Comparison of ENCODE assay signal across 31 cellular contexts in genomic region chr9:29873579-29873978, GRCh38.
"Had no signal": no experiment of that assay in that cellular context is flagged by ENCODE, and none has a peak within 500 bp of the region (broad histone marks: within the 10 kb centered on the region; RNA-seq: fewer than 3 reads in every experiment).

No MANE protein-coding gene starts in this region.

- H3K4me1 Mint-ChIP-seq: activated CD8-positive, alpha-beta memory T cell treated with anti-CD3 and anti-CD28 coated beads, Interleukin-2, amount 10 ng/mL, durations not matched to agents 7 days and 5 days; activated naive CD4-positive, alpha-beta T cell treated with anti-CD3 and anti-CD28 coated beads, Interleukin-2, amount 50 U/mL, for 24 hours; activated naive CD8-positive, alpha-beta T cell treated with anti-CD3 and anti-CD28 coated beads for 36 hours; activated naive CD8-positive, alpha-beta T cell treated with anti-CD3 and anti-CD28 coated beads, Interleukin-2, amount 50 U/mL, for 24 hours had no signal

- DNase-seq: activated CD4-positive, alpha-beta memory T cell treated with anti-CD3 and anti-CD28 coated beads for 36 hours; activated CD4-positive, alpha-beta T cell treated with anti-CD3 and anti-CD28 coated beads for 1 hour; activated CD4-positive, alpha-beta T cell treated with anti-CD3 and anti-CD28 coated beads for 4 hours; activated CD8-positive, alpha-beta memory T cell treated with anti-CD3 and anti-CD28 coated beads, Interleukin-2, amount 10 ng/mL, durations not matched to agents 7 days and 5 days; activated CD8-positive, alpha-beta memory T cell treated with anti-CD3 and anti-CD28 coated beads, Interleukin-2, amount 50 U/mL, for 4 hours; activated CD8-positive, alpha-beta T cell treated with anti-CD3 and anti-CD28 coated beads, Interleukin-2, amount 10 ng/mL, durations not matched to agents 7 days and 5 days; activated effector memory CD4-positive, alpha-beta T cell treated with anti-CD3 and anti-CD28 coated beads, Interleukin-2, amount 50 U/mL, for 16 hours; activated naive CD4-positive, alpha-beta T cell treated with anti-CD3 and anti-CD28 coated beads for 36 hours; activated naive CD8-positive, alpha-beta T cell treated with anti-CD3 and anti-CD28 coated beads for 36 hours; activated naive CD8-positive, alpha-beta T cell treated with anti-CD3 and anti-CD28 coated beads, Interleukin-2, amount 50 U/mL, for 24 hours; activated T-cell treated with anti-CD3 and anti-CD28 coated beads, Interleukin-2, amount 50 U/mL, for 1 hour; activated T-cell treated with anti-CD3 and anti-CD28 coated beads, Interleukin-2, amount 50 U/mL, for 48 hours; adrenal gland; amygdala; aorta; body of pancreas; caudate nucleus; dorsolateral prefrontal cortex; effector CD4-positive, alpha-beta T cell; effector memory CD8-positive, alpha-beta T cell; erythroblast; foreskin keratinocyte; gastrocnemius medialis; heart right ventricle; T-helper 2 cell had no signal

- H3K27ac Mint-ChIP-seq: activated CD4-positive, alpha-beta memory T cell treated with anti-CD3 and anti-CD28 coated beads for 36 hours; activated CD8-positive, alpha-beta memory T cell treated with anti-CD3 and anti-CD28 coated beads, Interleukin-2, amount 10 ng/mL, durations not matched to agents 7 days and 5 days; activated CD8-positive, alpha-beta T cell treated with anti-CD3 and anti-CD28 coated beads, Interleukin-2, amount 10 ng/mL, durations not matched to agents 7 days and 5 days; activated naive CD4-positive, alpha-beta T cell treated with anti-CD3 and anti-CD28 coated beads for 36 hours; activated naive CD4-positive, alpha-beta T cell treated with anti-CD3 and anti-CD28 coated beads, Interleukin-2, amount 50 U/mL, for 24 hours; activated naive CD8-positive, alpha-beta T cell treated with anti-CD3 and anti-CD28 coated beads for 36 hours; activated naive CD8-positive, alpha-beta T cell treated with anti-CD3 and anti-CD28 coated beads, Interleukin-2, amount 50 U/mL, for 24 hours; activated T-helper 1 cell treated with anti-CD3 and anti-CD28 coated beads, Interleukin-12 subunit alpha, Interleukin-12 subunit beta, Interleukin-2, Interleukin-4 antibody, amounts not matched to agents 30 ng/mL and 10 ng/mL and 1 ng/mL, durations not matched to agents 14 hours and 24 hours and 36 hours; activated T-helper 2 cell treated with anti-CD3 and anti-CD28 coated beads, Interferon-gamma antibody, Interleukin-2, Interleukin-4, amounts not matched to agents 10 μg/mL and 5 μg/mL and 100 μg/mL, durations not matched to agents 14 hours and 24 hours and 36 hours; dendritic cell treated with granulocyte-macrophage colony-stimulating factor and Interleukin-4, amounts not matched to agents 40 ng/mL and 50 ng/mL, for 4 days; effector memory CD8-positive, alpha-beta T cell had no signal

- H3K9me3 ChIP-seq: adrenal gland, body of pancreas, gastrocnemius medialis had no signal

- H3K27me3 Mint-ChIP-seq: activated CD4-positive, alpha-beta memory T cell treated with anti-CD3 and anti-CD28 coated beads for 36 hours; activated CD8-positive, alpha-beta memory T cell treated with anti-CD3 and anti-CD28 coated beads, Interleukin-2, amount 10 ng/mL, durations not matched to agents 7 days and 5 days; activated naive CD4-positive, alpha-beta T cell treated with anti-CD3 and anti-CD28 coated beads, Interleukin-2, amount 50 U/mL, for 24 hours; activated naive CD8-positive, alpha-beta T cell treated with anti-CD3 and anti-CD28 coated beads for 36 hours; activated naive CD8-positive, alpha-beta T cell treated with anti-CD3 and anti-CD28 coated beads, Interleukin-2, amount 50 U/mL, for 24 hours; dendritic cell treated with granulocyte-macrophage colony-stimulating factor and Interleukin-4, amounts not matched to agents 40 ng/mL and 50 ng/mL, for 4 days; effector memory CD8-positive, alpha-beta T cell had no signal

- H3K9me3 Mint-ChIP-seq: activated naive CD4-positive, alpha-beta T cell treated with anti-CD3 and anti-CD28 coated beads, Interleukin-2, amount 50 U/mL, for 24 hours; activated T-helper 1 cell treated with anti-CD3 and anti-CD28 coated beads, Interleukin-12 subunit alpha, Interleukin-12 subunit beta, Interleukin-2, Interleukin-4 antibody, amounts not matched to agents 30 ng/mL and 10 ng/mL and 1 ng/mL, durations not matched to agents 14 hours and 24 hours and 36 hours had no signal

- H3K4me3 Mint-ChIP-seq: activated CD4-positive, alpha-beta memory T cell treated with anti-CD3 and anti-CD28 coated beads for 36 hours; activated CD8-positive, alpha-beta memory T cell treated with anti-CD3 and anti-CD28 coated beads, Interleukin-2, amount 10 ng/mL, durations not matched to agents 7 days and 5 days; activated CD8-positive, alpha-beta T cell treated with anti-CD3 and anti-CD28 coated beads, Interleukin-2, amount 10 ng/mL, durations not matched to agents 7 days and 5 days; activated naive CD4-positive, alpha-beta T cell treated with anti-CD3 and anti-CD28 coated beads for 36 hours; activated naive CD4-positive, alpha-beta T cell treated with anti-CD3 and anti-CD28 coated beads, Interleukin-2, amount 50 U/mL, for 24 hours; activated naive CD8-positive, alpha-beta T cell treated with anti-CD3 and anti-CD28 coated beads for 36 hours; activated naive CD8-positive, alpha-beta T cell treated with anti-CD3 and anti-CD28 coated beads, Interleukin-2, amount 50 U/mL, for 24 hours; activated T-helper 1 cell treated with anti-CD3 and anti-CD28 coated beads, Interleukin-12 subunit alpha, Interleukin-12 subunit beta, Interleukin-2, Interleukin-4 antibody, amounts not matched to agents 30 ng/mL and 10 ng/mL and 1 ng/mL, durations not matched to agents 14 hours and 24 hours and 36 hours; dendritic cell treated with granulocyte-macrophage colony-stimulating factor and Interleukin-4, amounts not matched to agents 40 ng/mL and 50 ng/mL, for 4 days; effector memory CD8-positive, alpha-beta T cell had no signal

- ATAC-seq: activated CD8-positive, alpha-beta memory T cell treated with anti-CD3 and anti-CD28 coated beads, Interleukin-2, amount 10 ng/mL, durations not matched to agents 7 days and 5 days; activated CD8-positive, alpha-beta T cell treated with anti-CD3 and anti-CD28 coated beads, Interleukin-2, amount 10 ng/mL, durations not matched to agents 7 days and 5 days; activated naive CD8-positive, alpha-beta T cell treated with anti-CD3 and anti-CD28 coated beads, Interleukin-2, amount 50 U/mL, for 24 hours; body of pancreas; effector memory CD8-positive, alpha-beta T cell; foreskin keratinocyte; gastrocnemius medialis; heart right ventricle had no signal

- H3K36me3 ChIP-seq: adrenal gland, esophagus muscularis mucosa, gastrocnemius medialis, heart right ventricle had no signal

- H3K27ac ChIP-seq: adrenal gland, body of pancreas, coronary artery, dorsolateral prefrontal cortex, esophagus muscularis mucosa, foreskin keratinocyte, gastrocnemius medialis, heart right ventricle had no signal

- H3K4me1 ChIP-seq: adrenal gland, body of pancreas, esophagus muscularis mucosa, foreskin keratinocyte, gastrocnemius medialis, heart right ventricle had no signal

- H3K27me3 ChIP-seq: adrenal gland, body of pancreas, dorsolateral prefrontal cortex, esophagus muscularis mucosa, foreskin keratinocyte, gastrocnemius medialis, heart right ventricle had no signal

- H3K4me3 ChIP-seq: adrenal gland, body of pancreas, coronary artery, dorsolateral prefrontal cortex, esophagus muscularis mucosa, gastrocnemius medialis, heart right ventricle had no signal

- H3K36me3 Mint-ChIP-seq: activated CD4-positive, alpha-beta memory T cell treated with anti-CD3 and anti-CD28 coated beads for 36 hours; activated CD8-positive, alpha-beta memory T cell treated with anti-CD3 and anti-CD28 coated beads, Interleukin-2, amount 10 ng/mL, durations not matched to agents 7 days and 5 days; activated naive CD4-positive, alpha-beta T cell treated with anti-CD3 and anti-CD28 coated beads, Interleukin-2, amount 50 U/mL, for 24 hours; activated naive CD8-positive, alpha-beta T cell treated with anti-CD3 and anti-CD28 coated beads for 36 hours had no signal
